ENCODE assay signal across 1 cellular context in the genomic region with DNA sequence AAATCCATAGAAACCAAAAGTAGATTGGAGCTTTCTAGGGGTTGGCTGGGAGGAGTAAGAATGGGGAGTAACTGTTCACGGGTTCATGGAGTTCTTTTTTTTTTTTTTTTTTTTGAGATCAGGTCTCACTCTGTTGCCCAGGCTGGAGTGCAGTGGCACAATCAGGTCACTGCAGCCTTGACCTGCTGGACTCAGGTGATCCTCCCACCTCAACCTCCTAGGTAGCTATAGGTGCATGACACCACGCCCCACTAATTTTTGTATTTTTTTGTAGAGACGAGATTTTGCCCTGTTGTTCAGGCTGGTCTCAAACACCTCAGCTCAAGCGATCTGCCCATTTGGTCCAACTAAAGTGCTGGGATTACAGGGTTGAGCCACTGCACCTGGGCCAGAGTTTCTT.
TF ChIP-seq lines count a peak whose summit lies in the region.

No MANE protein-coding gene starts in this region.

TF ChIP-seq in GM12878, 131 proteins besides CTCF, POLR2A, EP300 and RAD21:
- no peak for TF ChIP-seq MYC (IDR thresholded peaks at IDR 0.05; ENCODE audit: insufficient read depth, insufficient read length, insufficient replicate concordance, low read length, severe bottlenecking)
